In genomic region chr21:46284722-46285121, GRCh38 we compare ENCODE assay signal across 9 cellular contexts. TPM values are rescaled to one million over a fixed set of nuclear protein-coding genes. Genes with fewer than 3 reads are reported as not detected.
A peak's percentile ranks its signal among the peaks of the same experiment; 100 is the strongest.
DNase-seq lines count a peak whose midpoint lies in the region; TF ChIP-seq lines count a peak whose summit lies in the region.
"Had no signal": no experiment of that assay in that cellular context is flagged by ENCODE, and none has a peak within 500 bp of the region (broad histone marks: within the 10 kb centered on the region; RNA-seq: fewer than 3 reads in every experiment).

No MANE protein-coding gene starts in this region.

- CTCF ChIA-PET in CD4-positive, alpha-beta memory T cell (lab: Charles Lee; ENCODE audit: partially characterized antibody): interaction anchor here (0.9 to 3.1 kb wide), 7 partner anchors 14 to 141 kb away, joined by 3 to 19 read pairs (median 4); a partner anchor contains a TSS

- peaks cover 29 to 72% (median 53%) of the 10 kb centered on the region in 4 donors for H3K4me1 Mint-ChIP-seq in CD4-positive, alpha-beta memory T cell
- peaks cover 66% of the 10 kb centered on the region for H3K4me1 Mint-ChIP-seq in dendritic cell treated with granulocyte-macrophage colony-stimulating factor and Interleukin-4, amounts not matched to agents 40 ng/mL and 50 ng/mL, for 4 days (ENCODE audit: low read depth)
- H3K4me1 Mint-ChIP-seq in neural progenitor cell: peaks cover 37% of the 10 kb centered on the region

- H3K4me1 ChIP-seq in CD4-positive, alpha-beta memory T cell (ENCODE audit: insufficient read depth, low read length): peaks cover 60% of the 10 kb centered on the region
- H3K4me1 ChIP-seq in Loucy (ENCODE audit: insufficient read depth, low read length, poor library complexity, severe bottlenecking) (peaks cover 47% of the 10 kb centered on the region), neural progenitor cell (peaks cover 22% of the 10 kb centered on the region)

- H3F3A ChIP-seq in Loucy (ENCODE audit: low read depth) (0 out of 2 replicates have a peak, but pooled peaks cover 2% of the 10 kb centered on the region), neural progenitor cell (ENCODE audit: low read depth) (peaks cover 30% of the 10 kb centered on the region)

- H3K79me2 ChIP-seq in Loucy (ENCODE audit: insufficient read depth, low read length) (peaks cover 62% of the 10 kb centered on the region), neural progenitor cell (ENCODE audit: low read depth) (peaks cover 84% of the 10 kb centered on the region)

- H3K9me2 ChIP-seq in Loucy (replicated peaks; ENCODE audit: low read depth, low read length): no peaks in the 10 kb centered on the region

- H3K9me3 Mint-ChIP-seq in CD4-positive, alpha-beta memory T cell: no peaks in the 10 kb centered on the region
- H3K9me3 Mint-ChIP-seq in dendritic cell treated with granulocyte-macrophage colony-stimulating factor and Interleukin-4, amounts not matched to agents 40 ng/mL and 50 ng/mL, for 4 days: no peaks in the 10 kb centered on the region
- H3K9me3 Mint-ChIP-seq in neural progenitor cell: peaks cover 3% of the 10 kb centered on the region

- no peaks in the 10 kb centered on the region for H3K9me3 ChIP-seq in CD4-positive, alpha-beta memory T cell (ENCODE audit: control insufficient read depth in 1 of 2, low read length in 2 of 2)
- H3K9me3 ChIP-seq in Loucy (ENCODE audit: insufficient read depth, low read depth, low read length) (no peaks in the 10 kb centered on the region), neural progenitor cell (ENCODE audit: low read depth) (no peaks in the 10 kb centered on the region)

- peak overlapping the region in 3 of 7 donors; percentile 78 to 91 (median 87) for H3K27ac Mint-ChIP-seq in CD4-positive, alpha-beta memory T cell
- H3K27ac Mint-ChIP-seq in dendritic cell treated with granulocyte-macrophage colony-stimulating factor and Interleukin-4, amounts not matched to agents 40 ng/mL and 50 ng/mL, for 4 days: peak overlapping the region; percentile 98
- no peak overlapping the region for H3K27ac Mint-ChIP-seq in neural progenitor cell

- H3K27me3 ChIP-seq in CD4-positive, alpha-beta memory T cell (ENCODE audit: insufficient read depth, low read length): no peaks in the 10 kb centered on the region
- H3K27me3 ChIP-seq in Loucy (ENCODE audit: insufficient read depth, low read length, poor library complexity, severe bottlenecking): no peaks in the 10 kb centered on the region
- H3K27me3 ChIP-seq in neural progenitor cell: no peaks in the 10 kb centered on the region

- H3K4me3 Mint-ChIP-seq in CD4-positive, alpha-beta memory T cell: peak overlapping the region; percentile 87 to 100 (median 90)
- peak overlapping the region; percentile 95 for H3K4me3 Mint-ChIP-seq in dendritic cell treated with granulocyte-macrophage colony-stimulating factor and Interleukin-4, amounts not matched to agents 40 ng/mL and 50 ng/mL, for 4 days
- peak overlapping the region; percentile 91 for H3K4me3 Mint-ChIP-seq in neural progenitor cell

- intact Hi-C loops in CD4-positive, alpha-beta memory T cell (cut with micrococcal nuclease): loop anchor here (5.0 to 10.0 kb wide), 2 partner anchors 52 to 310 kb away; no protein-coding TSS in a partner anchor
- intact Hi-C loops in dendritic cell treated with granulocyte-macrophage colony-stimulating factor and Interleukin-4, amounts not matched to agents 40 ng/mL and 50 ng/mL, for 4 days (cut with micrococcal nuclease): no loop called here

- peak overlapping the region; percentile 69 for H3K27ac ChIP-seq in CD4-positive, alpha-beta memory T cell (ENCODE audit: low read depth, low read length)
- H3K27ac ChIP-seq in neural progenitor cell: no peak overlapping the region

- H3K4me3 ChIP-seq in CD4-positive, alpha-beta memory T cell (ENCODE audit: low read length in 2 of 2): peak overlapping the region in 1 of 2 donors; percentile 71
- peak overlapping the region; percentile 76 for H3K4me3 ChIP-seq in Loucy (ENCODE audit: low read length, poor library complexity, severe bottlenecking)
- H3K4me3 ChIP-seq in neural progenitor cell: peak overlapping the region; percentile 93

- H3K36me3 Mint-ChIP-seq in CD4-positive, alpha-beta memory T cell: peaks cover 17 to 46% of the 10 kb centered on the region in 2 donors
- H3K36me3 Mint-ChIP-seq in dendritic cell treated with granulocyte-macrophage colony-stimulating factor and Interleukin-4, amounts not matched to agents 40 ng/mL and 50 ng/mL, for 4 days (ENCODE audit: low read depth): peaks cover 78% of the 10 kb centered on the region
- peaks cover 32% of the 10 kb centered on the region for H3K36me3 Mint-ChIP-seq in neural progenitor cell

- no peak overlapping the region for H2AFZ ChIP-seq in Loucy (ENCODE audit: low read length)
- no peak overlapping the region for H2AFZ ChIP-seq in neural progenitor cell (replicated peaks)

- TF ChIP-seq CTCF in Loucy (conservative IDR thresholded peaks at IDR 0.05; ENCODE audit: low read length): no peak
- no peak for TF ChIP-seq CTCF in neural progenitor cell (IDR thresholded peaks at IDR 0.05)

- peaks cover 0 to 2% of the 10 kb centered on the region in 2 donors for H3K27me3 Mint-ChIP-seq in CD4-positive, alpha-beta memory T cell
- no peaks in the 10 kb centered on the region for H3K27me3 Mint-ChIP-seq in dendritic cell treated with granulocyte-macrophage colony-stimulating factor and Interleukin-4, amounts not matched to agents 40 ng/mL and 50 ng/mL, for 4 days
- H3K27me3 Mint-ChIP-seq in neural progenitor cell (ENCODE audit: insufficient read depth, low read depth): peaks cover 3% of the 10 kb centered on the region

- POLR2A ChIA-PET in CD4-positive, alpha-beta memory T cell (lab: Charles Lee; ENCODE audit: partially characterized antibody): interaction anchor here (1.1 to 2.5 kb wide), 4 partner anchors 10 to 41 kb away, joined by 3 to 16 read pairs (median 6); partner anchors contain the start of genes C21orf58 and PCNT

- H3K4me2 ChIP-seq in Loucy (ENCODE audit: low read depth, low read length, poor library complexity, severe bottlenecking) (peak overlapping the region; percentile 90), neural progenitor cell (peak overlapping the region; percentile 95)

- DNase-seq in CD4-positive, alpha-beta memory T cell: no peak
- DNase-seq in neural progenitor cell (ENCODE audit: low spot score) (no peak), DMS153 (lab: John Stamatoyannopoulos, UW) (no peak), inferior parietal cortex (ENCODE audit: extremely low spot score) (no peak), COLO829 (ENCODE audit: low spot score) (no peak), kidney glomerular epithelial cell (lab: John Stamatoyannopoulos, UW) (no peak)
- DNase-seq: stimulated activated CD4-positive, alpha-beta T cell treated with anti-CD3 and anti-CD28 coated beads, Interleukin-4, amount 100 ng/mL, for 24 hours had no signal

- H3K9ac ChIP-seq in Loucy (ENCODE audit: low read depth, low read length, poor library complexity, severe bottlenecking) (peak overlapping the region; percentile 82), neural progenitor cell (no peak overlapping the region)

- H3K36me3 ChIP-seq in CD4-positive, alpha-beta memory T cell (ENCODE audit: insufficient read depth, low read length): peaks cover 14% of the 10 kb centered on the region
- H3K36me3 ChIP-seq in Loucy (ENCODE audit: insufficient read depth, low read length): peaks cover 4% of the 10 kb centered on the region
- peaks cover 3% of the 10 kb centered on the region for H3K36me3 ChIP-seq in neural progenitor cell

- H4K20me1 ChIP-seq in Loucy (ENCODE audit: insufficient read depth, low read length, poor library complexity, severe bottlenecking): peaks cover 49% of the 10 kb centered on the region
- peaks cover 26% of the 10 kb centered on the region for H4K20me1 ChIP-seq in neural progenitor cell (ENCODE audit: low read depth)

RNA-seq across cellular contexts. Expression of gene MCM3AP, which starts 0.7 kb away (rescaled TPM):
- 100 to 1,000 TPM; 155 to 168 TPM for total RNA-seq in CD4-positive, alpha-beta memory T cell
- 10 to 100 TPM; 14.9 to 45.6 TPM for polyA plus RNA-seq in CD4-positive, alpha-beta memory T cell
- 72.4 and 101 TPM in 2 replicates for total RNA-seq in neural progenitor cell (ENCODE audit: low replicate concordance)

RNA-seq across cellular contexts. Expression of gene YBEY, which starts 1.4 kb away (rescaled TPM):
- 10 to 100 TPM; 11.5 to 14.7 TPM for total RNA-seq in CD4-positive, alpha-beta memory T cell
- 10 to 100 TPM; 15.5 to 18.9 TPM for polyA plus RNA-seq in CD4-positive, alpha-beta memory T cell
- total RNA-seq in neural progenitor cell (ENCODE audit: low replicate concordance): 42.2 and 47.3 TPM in 2 replicates

RNA-seq across cellular contexts. Expression of gene C21orf58, which starts 38.9 kb away (rescaled TPM):
- total RNA-seq in CD4-positive, alpha-beta memory T cell: 1 to 10 TPM; 8.2 to 9.4 TPM
- 1 to 10 TPM in 1 of 2 donors, under 1 TPM in 1; 0.35 to 1.1 TPM for polyA plus RNA-seq in CD4-positive, alpha-beta memory T cell
- total RNA-seq in neural progenitor cell (ENCODE audit: low replicate concordance): 26.2 and 49.2 TPM in 2 replicates

RNA-seq across cellular contexts. Expression of gene PCNT, which starts 39.2 kb away (rescaled TPM):
- 10 to 100 TPM; 46.9 to 52.1 TPM for total RNA-seq in CD4-positive, alpha-beta memory T cell
- polyA plus RNA-seq in CD4-positive, alpha-beta memory T cell: 10 to 100 TPM in 1 of 2 donors, 1 to 10 TPM in 1; 2.0 to 25.2 TPM
- 32.3 and 42.0 TPM in 2 replicates for total RNA-seq in neural progenitor cell (ENCODE audit: low replicate concordance)

RNA-seq across cellular contexts. Expression of gene LSS, which starts 56.1 kb away (rescaled TPM):
- total RNA-seq in CD4-positive, alpha-beta memory T cell: 10 to 100 TPM; 53.2 to 54.5 TPM
- 10 to 100 TPM; 15.3 to 16.9 TPM for polyA plus RNA-seq in CD4-positive, alpha-beta memory T cell
- 26.7 and 90.5 TPM in 2 replicates for total RNA-seq in neural progenitor cell (ENCODE audit: low replicate concordance)
